ENCODE assay signal across 23 cellular contexts in the genomic region with DNA sequence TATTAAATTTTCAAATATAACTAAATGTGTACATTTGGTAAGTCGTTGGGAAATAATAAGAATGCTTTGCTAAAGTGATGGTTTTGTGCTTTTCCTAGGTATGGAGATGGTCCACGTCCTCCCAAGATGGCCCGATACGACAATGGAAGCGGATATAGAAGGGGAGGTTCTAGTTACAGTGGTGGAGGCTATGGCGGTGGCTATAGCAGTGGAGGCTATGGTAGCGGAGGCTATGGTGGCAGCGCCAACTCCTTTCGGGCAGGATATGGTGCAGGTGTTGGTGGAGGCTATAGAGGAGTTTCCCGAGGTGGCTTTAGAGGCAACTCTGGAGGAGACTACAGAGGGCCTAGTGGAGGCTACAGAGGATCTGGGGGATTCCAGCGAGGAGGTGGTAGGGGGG. TPM values are rescaled to one million over a fixed set of nuclear protein-coding genes. Genes with fewer than 3 reads are reported as not detected.
A peak's percentile ranks its signal among the peaks of the same experiment; 100 is the strongest.
DNase-seq lines count a peak whose midpoint lies in the region; ATAC-seq, FAIRE-seq and TF ChIP-seq lines count a peak whose summit lies in the region.
"Had no signal": no experiment of that assay in that cellular context is flagged by ENCODE, and none has a peak within 500 bp of the region (broad histone marks: within the 10 kb centered on the region; RNA-seq: fewer than 3 reads in every experiment).

No MANE protein-coding gene starts in this region.

- H3K79me2 ChIP-seq in H1 (ENCODE audit: control insufficient read depth in 1 of 2, insufficient read depth in 2 of 2, low read length in 2 of 2): no peaks in the 10 kb centered on the region

- H3K36me3 ChIP-seq in HEK293 (ENCODE audit: control insufficient read depth in 2 of 2, insufficient read depth in 1 of 2, low read length in 2 of 2): peaks cover 63 to 80% of the 10 kb centered on the region in 2 experiments
- H3K36me3 ChIP-seq in H1 (ENCODE audit: control insufficient read depth in 2 of 4, insufficient read depth in 4 of 4, low read length in 3 of 4): peaks cover 22 to 68% (median 60%) of the 10 kb centered on the region in 4 experiments; a peak in 7 of 8 replicates

- CTCF ChIA-PET in activated CD8-positive, alpha-beta memory T cell treated with anti-CD3 and anti-CD28 coated beads, Interleukin-2, amount 10 ng/mL, durations not matched to agents 7 days and 5 days (lab: Charles Lee): no interaction called here
- CTCF ChIA-PET in HEK293 (lab: Yijun Ruan, JAX) (no interaction called here), H1 (lab: Charles Lee; ENCODE audit: partially characterized antibody) (no interaction called here)

- no peak overlapping the region for H3K56ac ChIP-seq in H1 (replicated peaks; ENCODE audit: insufficient read length, low read depth, low read length)

- no peak overlapping the region for H3K14ac ChIP-seq in H1 (ENCODE audit: insufficient read length)

- H2BK5ac ChIP-seq in H1 (ENCODE audit: low read depth, low read length): no peak overlapping the region

- no peak overlapping the region for H2BK120ac ChIP-seq in H1 (replicated peaks; ENCODE audit: low read depth, low read length)

- TF ChIP-seq CTCF in HEK293 (tag by site-specific recombination; IDR thresholded peaks at IDR 0.05) (no peak), H1 (IDR thresholded peaks at IDR 0.05; ENCODE audit: control extremely low read depth in 1 of 3, insufficient read depth in 1 of 3, low read depth in 1 of 3, low read length in 3 of 3) (no peak)

- H3K4me3 Mint-ChIP-seq in activated CD8-positive, alpha-beta memory T cell treated with anti-CD3 and anti-CD28 coated beads, Interleukin-2, amount 10 ng/mL, durations not matched to agents 7 days and 5 days: no peak overlapping the region
- H3K4me3 Mint-ChIP-seq in stimulated activated naive B cell treated with anti-CD40 and anti-IgM and Interleukin-4, amounts not matched to agents 10 μg/mL and 1 μg/mL and 100 μg/mL, for 72 hours: no peak overlapping the region
- no peak overlapping the region for H3K4me3 Mint-ChIP-seq in T-helper 2 cell treated with Interferon-gamma antibody and Interleukin-4, amounts not matched to agents 5 μg/mL and 100 μg/mL, for 36 hours
- H3K4me3 Mint-ChIP-seq: CD4-positive, alpha-beta memory T cell had no signal

- H3K4me1 ChIP-seq in HEK293 (ENCODE audit: control insufficient read depth, insufficient read depth, low read length) (no peaks in the 10 kb centered on the region), H1 (replicated peaks in 1 of 4; ENCODE audit: control insufficient read depth in 3 of 4, insufficient read depth in 4 of 4, low read length in 3 of 4) (no peaks in the 10 kb centered on the region)
- H3K4me1 ChIP-seq: BE2C had no signal

- H2AK5ac ChIP-seq in H1 (ENCODE audit: low read depth, low read length): no peak overlapping the region

- H3K9me3 ChIP-seq in HEK293 (ENCODE audit: control insufficient read depth, insufficient read depth, low read depth, low read length) (no peaks in the 10 kb centered on the region), H1 (ENCODE audit: insufficient read depth in 2 of 2, low read depth in 1 of 2, low read length in 1 of 2) (no peaks in the 10 kb centered on the region)
- H3K9me3 ChIP-seq: BE2C had no signal

- no peak for FAIRE-seq in H1 (lab: Jason Lieb, UNC)
- FAIRE-seq: A204.1 had no signal

- H2BK15ac ChIP-seq in H1 (ENCODE audit: low read length): no peak overlapping the region

- no peak overlapping the region for H4K8ac ChIP-seq in H1 (ENCODE audit: extremely low read depth, insufficient read depth, low read length)

- no peak overlapping the region for H2AFZ ChIP-seq in H1 (ENCODE audit: low read length)

- POLR2A ChIA-PET in HEK293 (lab: Yijun Ruan, JAX): no interaction called here
- POLR2A ChIA-PET in H1 (lab: Charles Lee; ENCODE audit: partially characterized antibody): interaction anchor here (0.7 to 4.7 kb wide), 5 partner anchors 9 to 46 kb away, joined by 3 to 34 read pairs (median 20); no protein-coding TSS in a partner anchor

- no peak overlapping the region for H4K91ac ChIP-seq in H1 (replicated peaks; ENCODE audit: insufficient read length, low read length)

- peaks cover 6 to 11% of the 10 kb centered on the region in 2 experiments for H4K20me1 ChIP-seq in H1 (replicated peaks in 1 of 2; ENCODE audit: control insufficient read depth in 1 of 2, insufficient read depth in 2 of 2, low read length in 2 of 2)

- H3K27ac Mint-ChIP-seq in activated CD8-positive, alpha-beta memory T cell treated with anti-CD3 and anti-CD28 coated beads, Interleukin-2, amount 10 ng/mL, durations not matched to agents 7 days and 5 days: peak overlapping the region; percentile 20
- H3K27ac Mint-ChIP-seq in stimulated activated naive B cell treated with anti-CD40 and anti-IgM and Interleukin-4, amounts not matched to agents 10 μg/mL and 1 μg/mL and 100 μg/mL, for 72 hours: peak overlapping the region; percentile 37
- H3K27ac Mint-ChIP-seq in T-helper 2 cell treated with Interferon-gamma antibody and Interleukin-4, amounts not matched to agents 5 μg/mL and 100 μg/mL, for 36 hours: no peak overlapping the region

- no peaks in the 10 kb centered on the region for H3K79me1 ChIP-seq in H1 (ENCODE audit: low read depth, low read length)

- H3K9me3 Mint-ChIP-seq in activated CD8-positive, alpha-beta memory T cell treated with anti-CD3 and anti-CD28 coated beads, Interleukin-2, amount 10 ng/mL, durations not matched to agents 7 days and 5 days (ENCODE audit: low read depth): peaks cover 2% of the 10 kb centered on the region
- H3K9me3 Mint-ChIP-seq in stimulated activated naive B cell treated with anti-CD40 and anti-IgM and Interleukin-4, amounts not matched to agents 10 μg/mL and 1 μg/mL and 100 μg/mL, for 72 hours: peaks cover 0 to 3% of the 10 kb centered on the region in 2 donors
- peaks cover 6% of the 10 kb centered on the region for H3K9me3 Mint-ChIP-seq in T-helper 2 cell treated with Interferon-gamma antibody and Interleukin-4, amounts not matched to agents 5 μg/mL and 100 μg/mL, for 36 hours

- no peaks in the 10 kb centered on the region for H3K27me3 ChIP-seq in H1 (replicated peaks in 1 of 4; ENCODE audit: control insufficient read depth in 3 of 4, extremely low read depth in 1 of 4, insufficient read depth in 3 of 4, low read length in 3 of 4)
- H3K27me3 ChIP-seq: BE2C had no signal

- H4K5ac ChIP-seq in H1 (ENCODE audit: insufficient read length, low read depth, low read length): no peak overlapping the region

- H2BK20ac ChIP-seq in H1 (ENCODE audit: low read length): no peak overlapping the region

- H3K4me2 ChIP-seq in H1 (ENCODE audit: insufficient read depth in 1 of 2, low read depth in 2 of 2, low read length in 2 of 2): no peak overlapping the region

- TF ChIP-seq EP300 in H1 (IDR thresholded peaks at IDR 0.05; ENCODE audit: borderline replicate concordance in 1 of 2, low read depth in 2 of 2, low read length in 2 of 2): no peak

- H3K4me1 Mint-ChIP-seq in activated CD8-positive, alpha-beta memory T cell treated with anti-CD3 and anti-CD28 coated beads, Interleukin-2, amount 10 ng/mL, durations not matched to agents 7 days and 5 days: peaks cover 31% of the 10 kb centered on the region
- peaks cover 0 to 5% of the 10 kb centered on the region in 2 donors for H3K4me1 Mint-ChIP-seq in stimulated activated naive B cell treated with anti-CD40 and anti-IgM and Interleukin-4, amounts not matched to agents 10 μg/mL and 1 μg/mL and 100 μg/mL, for 72 hours
- H3K4me1 Mint-ChIP-seq in T-helper 2 cell treated with Interferon-gamma antibody and Interleukin-4, amounts not matched to agents 5 μg/mL and 100 μg/mL, for 36 hours (ENCODE audit: low read depth): peaks cover 21% of the 10 kb centered on the region

- no peak overlapping the region for H3K27ac ChIP-seq in HEK293 (ENCODE audit: extremely low read depth, low read depth, low read length)
- H3K27ac ChIP-seq in H1 (ENCODE audit: low read depth, low read length): no peak overlapping the region
- H3K27ac ChIP-seq: RWPE1 had no signal

- ATAC-seq in activated CD8-positive, alpha-beta memory T cell treated with anti-CD3 and anti-CD28 coated beads, Interleukin-2, amount 10 ng/mL, durations not matched to agents 7 days and 5 days: no peak
- ATAC-seq in stimulated activated naive B cell treated with anti-CD40 and anti-IgM and Interleukin-4, amounts not matched to agents 10 μg/mL and 1 μg/mL and 100 μg/mL, for 72 hours (replicated peaks): no peak
- ATAC-seq: HCT116, PC-3 had no signal

- no peak for DNase-seq in activated CD8-positive, alpha-beta memory T cell treated with anti-CD3 and anti-CD28 coated beads, Interleukin-2, amount 10 ng/mL, durations not matched to agents 7 days and 5 days
- no peak for DNase-seq in activated CD8-positive, alpha-beta memory T cell treated with anti-CD3 and anti-CD28 coated beads for 24 hours
- no peak for DNase-seq in H1 (ENCODE audit: low read depth in 1 of 2, low spot score in 2 of 2)
- DNase-seq in stimulated activated naive B cell treated with anti-CD40 and anti-IgM and Interleukin-4, amounts not matched to agents 10 μg/mL and 1 μg/mL and 100 μg/mL, for 72 hours: no peak
- DNase-seq in NCI-H146 (lab: John Stamatoyannopoulos, UW): no peak
- DNase-seq in T-helper 2 cell treated with Interferon-gamma antibody and Interleukin-4, amounts not matched to agents 5 μg/mL and 100 μg/mL, for 36 hours (ENCODE audit: low spot score): no peak
- DNase-seq: BE2C; CD4-positive, alpha-beta memory T cell; DMS153; GDM1; KBM-7; MV-4-11; NCI-H187; NCI-H2107; NCI-H2227 treated with DMSO at 0.1 percent for 48 hours; NCI-H524; NCI-H82; PC-3; SIG-M5 had no signal

- no peaks in the 10 kb centered on the region; the same call in 1 of the 2 replicates for H3K23me2 ChIP-seq in H1 (ENCODE audit: low read depth, low read length)

- H3K36me3 Mint-ChIP-seq in activated CD8-positive, alpha-beta memory T cell treated with anti-CD3 and anti-CD28 coated beads, Interleukin-2, amount 10 ng/mL, durations not matched to agents 7 days and 5 days: peaks cover 82% of the 10 kb centered on the region
- H3K36me3 Mint-ChIP-seq in stimulated activated naive B cell treated with anti-CD40 and anti-IgM and Interleukin-4, amounts not matched to agents 10 μg/mL and 1 μg/mL and 100 μg/mL, for 72 hours: peaks cover 44 to 67% of the 10 kb centered on the region in 2 donors
- H3K36me3 Mint-ChIP-seq in T-helper 2 cell treated with Interferon-gamma antibody and Interleukin-4, amounts not matched to agents 5 μg/mL and 100 μg/mL, for 36 hours (ENCODE audit: low read depth): peaks cover 79% of the 10 kb centered on the region

- no peak for TF ChIP-seq RAD21 in H1 (IDR thresholded peaks at IDR 0.05 in 1 of 2, conservative IDR thresholded peaks at IDR 0.05 in 1 of 2; ENCODE audit: low read depth in 2 of 2, low read length in 2 of 2)

- no peak overlapping the region for H3K18ac ChIP-seq in H1 (ENCODE audit: extremely low read depth, low read length)

- 92% methylated on average over 11 of the region's 11 CpGs; no CpG with 5 or more reads in 1 of the 2 experiments for WGBS in H1 (ENCODE audit: extremely low coverage in 1 of 2, insufficient coverage in 1 of 2, insufficient read length in 1 of 2, insufficient replicate concordance in 2 of 2, low coverage in 1 of 2, low lambda C conversion rate in 2 of 2, missing lambda C conversion rate in 1 of 2), 2 experiments

- H3K9ac ChIP-seq in H1 (replicated peaks in 1 of 4; ENCODE audit: extremely low read depth in 1 of 4, low read depth in 3 of 4, low read length in 3 of 4): no peak overlapping the region

- TF ChIP-seq POLR2A in H1 (IDR thresholded peaks at IDR 0.05; ENCODE audit: control extremely low read depth in 1 of 2, low read depth in 2 of 2, low read length in 2 of 2): no peak

- H3K27me3 Mint-ChIP-seq in activated CD8-positive, alpha-beta memory T cell treated with anti-CD3 and anti-CD28 coated beads, Interleukin-2, amount 10 ng/mL, durations not matched to agents 7 days and 5 days: no peaks in the 10 kb centered on the region
- H3K27me3 Mint-ChIP-seq in stimulated activated naive B cell treated with anti-CD40 and anti-IgM and Interleukin-4, amounts not matched to agents 10 μg/mL and 1 μg/mL and 100 μg/mL, for 72 hours: no peaks in the 10 kb centered on the region
- no peaks in the 10 kb centered on the region for H3K27me3 Mint-ChIP-seq in T-helper 2 cell treated with Interferon-gamma antibody and Interleukin-4, amounts not matched to agents 5 μg/mL and 100 μg/mL, for 36 hours (ENCODE audit: low read depth)
- H3K27me3 Mint-ChIP-seq: CD4-positive, alpha-beta memory T cell had no signal

- no peak overlapping the region for H3K4me3 ChIP-seq in HEK293 (ENCODE audit: low read depth, low read length)
- no peak overlapping the region for H3K4me3 ChIP-seq in H1 (ENCODE audit: extremely low read depth in 1 of 4, insufficient read depth in 2 of 4, low read depth in 3 of 4, low read length in 4 of 4)

- no peak overlapping the region for H3K4ac ChIP-seq in H1 (replicated peaks; ENCODE audit: insufficient read length, low read depth, low read length)

- H2BK12ac ChIP-seq in H1 (ENCODE audit: low read depth, low read length): no peak overlapping the region

- H3K23ac ChIP-seq in H1 (ENCODE audit: insufficient read length): no peak overlapping the region

RNA-seq across cellular contexts. Expression of a gene that starts 47.8 kb away (rescaled TPM):
- 100 to 1,000 TPM; 196 to 267 TPM for total RNA-seq in activated CD8-positive, alpha-beta memory T cell treated with anti-CD3 and anti-CD28 coated beads, Interleukin-2, amount 10 ng/mL, durations not matched to agents 7 days and 5 days
- 329 and 333 TPM in 2 replicates for total RNA-seq in H1 (2021; fragmentation: NEBNext Ultra II Directional; extraction: Animal tissue kit (Norgen Biotek cat#: 25700))
- polyA plus RNA-seq in H1 (2011; rRNA removed): 113 and 153 TPM in 2 replicates
- 230 TPM for polyA plus RNA-seq in H1 (2011; cell fraction: cytosol; rRNA removed)
- 143 TPM for polyA plus RNA-seq in H1 (2011; cell fraction: nucleus; rRNA removed)
- 206 to 243 TPM (median 238 TPM) in 4 replicates for polyA plus RNA-seq in H1 (2012, experiment 1 of 2)
- 12.7 TPM for polyA plus RNA-seq in H1 (2012, experiment 2 of 2)
- polyA plus RNA-seq in H1 (2013, experiment 1 of 2): 110 TPM
- polyA plus RNA-seq in H1 (2013, experiment 2 of 2): 102 TPM
- 429 and 489 TPM in 2 replicates for polyA minus RNA-seq in H1 (2011; rRNA and poly(A)+ RNA removed)
- 167 TPM for polyA minus RNA-seq in H1 (2011; cell fraction: cytosol; rRNA and poly(A)+ RNA removed)
- 278 TPM for polyA minus RNA-seq in H1 (2011; cell fraction: nucleus; rRNA and poly(A)+ RNA removed)
